ENCODE assay signal across 8 cellular contexts in genomic region chr11:46296520-46297448, GRCh38. TPM values are rescaled to one million over a fixed set of nuclear protein-coding genes. Genes with fewer than 3 reads are reported as not detected.
DNase-seq lines count a peak whose midpoint lies in the region; ATAC-seq, FAIRE-seq and TF ChIP-seq lines count a peak whose summit lies in the region.

No MANE protein-coding gene starts in this region.

- WGBS in adrenal gland, 4 donors = 35 to 49% (median 43%) methylated on average over 18 to 26 of the region's 26 CpGs
- WGBS in urinary bladder = 13% methylated on average over 26 of the region's 26 CpGs

- TF ChIP-seq CTCF in AG04450 (IDR thresholded peaks at IDR 0.05; ENCODE audit: low read depth, low read length) = peak; percentile 86
- peak; percentile 77 for TF ChIP-seq CTCF in HFF-Myc (IDR thresholded peaks at IDR 0.05; ENCODE audit: low read depth, low read length, missing control alignments)
- peak in 4 of 6 experiments; percentile 7 to 31 (median 26) for TF ChIP-seq CTCF in adrenal gland (IDR thresholded peaks at IDR 0.05)

- POLR2A ChIA-PET in AG04450 (lab: Yijun Ruan, JAX) = interaction anchor here (0.7 to 3.4 kb wide), 8 partner anchors 9 to 480 kb away, joined by 3 to 35 read pairs (median 16); partner anchors contain the start of gene CREB3L1

- H3K36me3 ChIP-seq in adrenal gland (replicated peaks in 1 of 2) (no peaks in the 10 kb centered on the region), iPS-20b (ENCODE audit: insufficient read depth, low read depth, low read length) (no peaks in the 10 kb centered on the region), urinary bladder (ENCODE audit: insufficient read depth) (no peaks in the 10 kb centered on the region)

- no peak for ATAC-seq in HG03342 (IDR thresholded peaks at IDR 0.05; ENCODE audit: unreplicated experiment)
- ATAC-seq in GM18873 (IDR thresholded peaks at IDR 0.05; ENCODE audit: low FRiP score, unreplicated experiment) = no peak

- intact Hi-C loops in adrenal gland (cut with DNase I) = no loop called here

- peak overlapping the region; percentile 61 for H3K4me3 ChIP-seq in AG04450 (ENCODE audit: low read depth, low read length)
- H3K4me3 ChIP-seq in HFF-Myc (replicated peaks; ENCODE audit: low read depth, low read length) = peak overlapping the region; percentile 53
- H3K4me3 ChIP-seq in adrenal gland = no peak overlapping the region
- H3K4me3 ChIP-seq in iPS-20b (ENCODE audit: low read length) = peak overlapping the region; percentile 78; the same call in 1 of the 2 replicates
- peak overlapping the region; percentile 34 for H3K4me3 ChIP-seq in urinary bladder (ENCODE audit: low read depth, low read length)

- CTCF ChIA-PET in AG04450 (lab: Charles Lee) = interaction anchor here (0.6 to 4.7 kb wide), 13 partner anchors 11 to 314 kb away, joined by 3 to 58 read pairs (median 8); partner anchors contain the start of gene CREB3L1

- no peaks in the 10 kb centered on the region for H3K9me3 ChIP-seq in AG04450 (ENCODE audit: control insufficient read depth, insufficient read depth, low read length)
- H3K9me3 ChIP-seq in adrenal gland (replicated peaks in 1 of 3) = no peaks in the 10 kb centered on the region
- no peaks in the 10 kb centered on the region for H3K9me3 ChIP-seq in iPS-20b (ENCODE audit: insufficient read depth, low read depth, low read length)

- H3K4me1 ChIP-seq in adrenal gland (replicated peaks in 1 of 2) (peaks cover 48 to 56% of the 10 kb centered on the region in 2 donors), iPS-20b (ENCODE audit: insufficient read depth, low read length) (peaks cover 31% of the 10 kb centered on the region), urinary bladder (ENCODE audit: insufficient read depth) (no peaks in the 10 kb centered on the region)

- no peak for FAIRE-seq in GM12892 (lab: Jason Lieb, UNC)

- peak overlapping the region; percentile 88; the same call in 1 of the 2 replicates for H3K9ac ChIP-seq in iPS-20b (ENCODE audit: low read depth, low read length)

- H3K27ac ChIP-seq in AG04450 (ENCODE audit: low read depth, low read length) (peak overlapping the region; percentile 88), adrenal gland (peak overlapping the region in 3 of 5 donors; percentile 66 to 94 (median 89)), iPS-20b (ENCODE audit: low read length) (peak overlapping the region; percentile 35), urinary bladder (ENCODE audit: low read depth) (peak overlapping the region; percentile 72)

- TF ChIP-seq POLR2A in adrenal gland (IDR thresholded peaks at IDR 0.05) (no peak), GM12892 (IDR thresholded peaks at IDR 0.05; ENCODE audit: low read depth, low read length) (no peak)

- no peaks in the 10 kb centered on the region for H3K27me3 ChIP-seq in AG04450 (ENCODE audit: control insufficient read depth, insufficient read depth, low read length)
- no peaks in the 10 kb centered on the region for H3K27me3 ChIP-seq in adrenal gland
- peaks cover 6% of the 10 kb centered on the region; the same call in 1 of the 2 replicates for H3K27me3 ChIP-seq in iPS-20b (ENCODE audit: insufficient read depth, low read length)

- DNase-seq in AG04450 (ENCODE audit: low read depth, low spot score) = peak; percentile 92
- DNase-seq in HFF-Myc (ENCODE audit: extremely low read depth, low read depth) = peak; percentile 71
- DNase-seq in adrenal gland = peak in 5 of 7 donors; percentile 41 to 72 (median 63)
- no peak for DNase-seq in GM12892 (ENCODE audit: insufficient read length)

RNA-seq across cellular contexts. Expression of gene CREB3L1, which starts 19.3 kb away (rescaled TPM):
- polyA plus RNA-seq in AG04450 (2011; rRNA removed) = 24.2 and 33.2 TPM in 2 replicates
- 57.6 and 90.1 TPM in 2 replicates for polyA minus RNA-seq in AG04450 (2011; rRNA and poly(A)+ RNA removed)
- total RNA-seq in adrenal gland = 10 to 100 TPM in 7 of 8 donors, 1 to 10 TPM in 1; 9.5 to 31.7 (median 18.7) TPM
- polyA plus RNA-seq in adrenal gland = 10 to 100 TPM; 28.5 to 31.5 (median 29.0) TPM
- 44.3 TPM for total RNA-seq in urinary bladder
- 20.0 TPM for polyA plus RNA-seq in urinary bladder
- 1.6 TPM for polyA plus RNA-seq in GM12892 (2012; ENCODE audit: missing spikeins)

RNA-seq across cellular contexts. Expression of gene DGKZ, which starts 50.5 kb away (rescaled TPM):
- polyA plus RNA-seq in AG04450 (2011; rRNA removed) (15.8 and 23.2 TPM in 2 replicates), adrenal gland (100 to 1,000 TPM in 1 of 3 donors, 10 to 100 TPM in 2; 12.4 to 160 (median 57.0) TPM), urinary bladder (47.8 TPM)
- 28.1 and 32.6 TPM in 2 replicates for polyA minus RNA-seq in AG04450 (2011; rRNA and poly(A)+ RNA removed)
- total RNA-seq in adrenal gland (10 to 100 TPM; 32.6 to 63.4 (median 44.0) TPM), urinary bladder (18.5 TPM)
- polyA plus RNA-seq in GM12892 (2012; ENCODE audit: missing spikeins) = 11.6 TPM

Comparison
In these comparisons a context has a peak if more than half of its experiments do, and no peak if none do; other contexts are left out.
1. H3K27ac ChIP-seq: peak in every context shown above with its lines; median percentile 89 in adrenal gland; 88 in AG04450; 72 in urinary bladder; 35 in iPS-20b.
2. H3K4me3 ChIP-seq: peak in AG04450 (single experiment), HFF-Myc (single experiment), iPS-20b (single experiment) and urinary bladder (single experiment); none in adrenal gland (0 of 4).
3. CTCF ChIP-seq: peak in every context shown above with its lines; median percentile 86 in AG04450; 77 in HFF-Myc; 26 in adrenal gland.